19 cellular contexts compared by ENCODE assay signal in the genomic region with DNA sequence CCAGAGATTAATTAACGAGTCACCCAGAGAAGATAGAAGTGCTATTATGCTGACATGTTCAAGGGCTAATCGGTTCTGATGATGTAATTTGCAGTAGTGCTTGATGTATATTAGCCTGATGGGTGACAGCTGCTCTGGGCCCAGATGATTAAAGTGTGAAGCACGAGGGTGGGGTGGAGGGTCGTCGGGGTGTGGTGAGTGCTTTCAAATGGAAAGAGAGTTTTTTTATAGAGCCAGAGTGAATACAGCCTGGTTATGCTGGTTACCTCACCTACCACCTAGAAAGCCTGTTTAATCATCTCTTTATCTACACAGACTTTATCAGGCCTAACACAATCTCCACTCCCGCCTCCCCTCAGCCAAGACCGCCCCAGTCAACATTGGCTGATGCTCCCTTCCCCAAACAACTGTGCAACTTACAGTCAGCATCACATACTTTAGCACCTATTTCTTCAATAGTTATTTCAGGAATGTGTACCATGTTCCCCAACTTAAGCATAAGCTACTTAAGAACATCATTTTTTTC. TPM values are rescaled to one million over a fixed set of nuclear protein-coding genes. Genes with fewer than 3 reads are reported as not detected.
A peak's percentile ranks its signal among the peaks of the same experiment; 100 is the strongest.
DNase-seq lines count a peak whose midpoint lies in the region; ATAC-seq and TF ChIP-seq lines count a peak whose summit lies in the region.
"Had no signal": no experiment of that assay in that cellular context is flagged by ENCODE, and none has a peak within 500 bp of the region (broad histone marks: within the 10 kb centered on the region; RNA-seq: fewer than 3 reads in every experiment).

No MANE protein-coding gene starts in this region.

- H2AK5ac ChIP-seq in H9 (ENCODE audit: insufficient read length, low read length): no peak overlapping the region

- no TSS peak for BruUV-seq in HCT116 (replicated peaks; lab: Mats Ljungman, UMichigan)

- RAD21 ChIA-PET in HCT116 (lab: Charles Lee; ENCODE audit: low non-redundant PET in 1 of 2, low total read pairs in 2 of 2, uncharacterized antibody in 2 of 2, unreplicated experiment in 2 of 2): no interaction called here

- peaks cover 4% of the 10 kb centered on the region for H3F3A ChIP-seq in neural cell (ENCODE audit: insufficient read depth, low read length, poor library complexity, severe bottlenecking)

- POLR2A ChIA-PET in HCT116 (lab: Charles Lee): interaction anchor here (1.0 kb wide), 1 partner anchor 8 kb away, joined by 3 read pairs; no protein-coding TSS in a partner anchor

- H2BK120ac ChIP-seq in H9 (ENCODE audit: low read depth, low read length, poor library complexity, severe bottlenecking): no peak overlapping the region

- H3K27me3 ChIP-seq in HCT116 (ENCODE audit: insufficient read depth, low read length) (no peaks in the 10 kb centered on the region), neural cell (ENCODE audit: insufficient read depth, low read depth, low read length) (no peaks in the 10 kb centered on the region), H9 (ENCODE audit: insufficient read depth, low read length) (no peaks in the 10 kb centered on the region)
- H3K27me3 ChIP-seq: tibial nerve had no signal

- H4K20me1 ChIP-seq in HCT116 (ENCODE audit: insufficient read depth): no peaks in the 10 kb centered on the region
- no peaks in the 10 kb centered on the region for H4K20me1 ChIP-seq in neural cell (ENCODE audit: insufficient read depth)
- no peaks in the 10 kb centered on the region for H4K20me1 ChIP-seq in H9 (ENCODE audit: control insufficient read depth, insufficient read depth, insufficient read length)

- H4K8ac ChIP-seq in H9 (replicated peaks; ENCODE audit: insufficient read length, low read depth, low read length): no peak overlapping the region

- H3K14ac ChIP-seq in H9 (ENCODE audit: insufficient read depth, low read length): no peak overlapping the region

- H3K27ac ChIP-seq in HCT116 (ENCODE audit: low read depth, low read length): no peak overlapping the region
- H3K27ac ChIP-seq in neural cell (ENCODE audit: low read length): peak overlapping the region; percentile 77
- no peak overlapping the region for H3K27ac ChIP-seq in H9 (ENCODE audit: insufficient read length, low read depth, low read length)
- H3K27ac ChIP-seq: lower lobe of right lung, parathyroid adenoma, tibial nerve had no signal

- H3K23ac ChIP-seq in H9 (ENCODE audit: insufficient read length, low read depth, low read length): no peak overlapping the region

- no peak overlapping the region for H2BK20ac ChIP-seq in H9 (ENCODE audit: low read depth, low read length, poor library complexity, severe bottlenecking)

- no peaks in the 10 kb centered on the region for H3K9me2 ChIP-seq in HCT116 (ENCODE audit: insufficient read depth)
- H3K9me2 ChIP-seq in neural cell (ENCODE audit: insufficient read depth, low read length): no peaks in the 10 kb centered on the region

- H3K4me3 ChIP-seq in HCT116 (replicated peaks in 1 of 2; ENCODE audit: low read depth in 1 of 2, low read length in 2 of 2) (no peak overlapping the region), neural cell (ENCODE audit: low read length) (no peak overlapping the region)
- H3K4me3 ChIP-seq: lower lobe of right lung, tibial nerve had no signal

- WGBS in H9 (ENCODE audit: extremely low coverage, insufficient read length, low lambda C conversion rate): no CpG with 5 or more reads among the region's 7 CpGs

- H3K9me3 ChIP-seq in HCT116 (ENCODE audit: control insufficient read depth in 1 of 2, insufficient read depth in 1 of 2, low read depth in 1 of 2, low read length in 2 of 2) (no peaks in the 10 kb centered on the region), neural cell (ENCODE audit: low read length) (no peaks in the 10 kb centered on the region), H9 (ENCODE audit: control insufficient read depth, low read depth, low read length) (no peaks in the 10 kb centered on the region)
- H3K9me3 ChIP-seq: lower lobe of right lung, tibial nerve had no signal

- H3K9ac ChIP-seq in HCT116 (ENCODE audit: low read length): no peak overlapping the region
- no peak overlapping the region for H3K9ac ChIP-seq in neural cell (ENCODE audit: low read length)
- H3K9ac ChIP-seq in H9 (ENCODE audit: extremely low read depth, insufficient read length, low read length): no peak overlapping the region
- H3K9ac ChIP-seq: parathyroid adenoma had no signal

- H3K4me3 Mint-ChIP-seq in H9: no peak overlapping the region
- H3K4me3 Mint-ChIP-seq: activated CD4-positive, alpha-beta T cell treated with anti-CD3 and anti-CD28 coated beads, Interleukin-2, amount 10 ng/mL, durations not matched to agents 7 days and 5 days; central memory CD8-positive, alpha-beta T cell; naive thymus-derived CD4-positive, alpha-beta T cell had no signal

- H3K79me2 ChIP-seq in HCT116 (ENCODE audit: insufficient read depth, low read length): no peaks in the 10 kb centered on the region
- H3K79me2 ChIP-seq in neural cell (replicated peaks; ENCODE audit: insufficient read depth, low read length): no peaks in the 10 kb centered on the region
- H3K79me2 ChIP-seq in H9 (ENCODE audit: insufficient read depth, low read length): no peaks in the 10 kb centered on the region
- H3K79me2 ChIP-seq: parathyroid adenoma had no signal

- CTCF ChIA-PET in HCT116 (lab: Charles Lee): no interaction called here

- intact Hi-C loops in HCT116 (cut with micrococcal nuclease): no loop called here

- no peak overlapping the region for H3K18ac ChIP-seq in H9 (ENCODE audit: insufficient read length, low read depth, low read length)

- H3K4me2 ChIP-seq in HCT116 (ENCODE audit: low read length) (no peak overlapping the region), neural cell (ENCODE audit: low read length) (no peak overlapping the region), H9 (ENCODE audit: insufficient read depth, insufficient read length, low read length) (no peak overlapping the region)

- H3K4me1 ChIP-seq in HCT116 (ENCODE audit: control insufficient read depth in 1 of 2, insufficient read depth in 2 of 2, low read length in 2 of 2) (0 out of 4 replicates have a peak, but pooled peaks cover 0 to 6% of the 10 kb centered on the region in 2 experiments), H9 (ENCODE audit: insufficient read depth, low read length) (no peaks in the 10 kb centered on the region; the same call in 1 of the 2 replicates)
- H3K4me1 ChIP-seq: lower lobe of right lung, parathyroid adenoma, tibial nerve had no signal

- no peak for TF ChIP-seq EP300 in neural cell (conservative IDR thresholded peaks at IDR 0.05; ENCODE audit: poor library complexity, severe bottlenecking)

- no peak overlapping the region for H2BK5ac ChIP-seq in H9 (ENCODE audit: insufficient read length, low read length)

- H3K36me3 ChIP-seq in HCT116 (ENCODE audit: control insufficient read depth in 1 of 2, insufficient read depth in 2 of 2, low read length in 2 of 2) (no peaks in the 10 kb centered on the region), neural cell (ENCODE audit: insufficient read depth, low read length) (no peaks in the 10 kb centered on the region)
- H3K36me3 ChIP-seq: lower lobe of right lung, tibial nerve had no signal

- ATAC-seq in HCT116 (no peak), GM19351 (IDR thresholded peaks at IDR 0.05; ENCODE audit: unreplicated experiment) (no peak)
- ATAC-seq: esophagus mucosa; naive thymus-derived CD4-positive, alpha-beta T cell; stimulated activated naive CD8-positive, alpha-beta T cell treated with anti-CD3 and anti-CD28 coated beads, Interleukin-15, Interleukin-2, amounts not matched to agents 100 U/mL and 50 U/mL, for 24 hours had no signal

- peak overlapping the region in 1 of 3 experiments; percentile 77; a peak in 3 of 7 replicates for H3K27ac Mint-ChIP-seq in H9
- H3K27ac Mint-ChIP-seq: activated CD4-positive, alpha-beta T cell treated with anti-CD3 and anti-CD28 coated beads, Interleukin-2, amount 10 ng/mL, durations not matched to agents 7 days and 5 days; naive thymus-derived CD4-positive, alpha-beta T cell had no signal

- H3K56ac ChIP-seq in H9 (ENCODE audit: insufficient read length, low read depth, low read length): no peak overlapping the region

- H2BK15ac ChIP-seq in H9 (ENCODE audit: low read depth, low read length): no peak overlapping the region

- no peak for TF ChIP-seq CTCF in HCT116 (IDR thresholded peaks at IDR 0.05 in 2 of 3, conservative IDR thresholded peaks at IDR 0.05 in 1 of 3; ENCODE audit: borderline replicate concordance in 1 of 3, insufficient read depth in 1 of 3, low read depth in 2 of 3, low read length in 2 of 3)
- no peak for TF ChIP-seq CTCF in neural cell (IDR thresholded peaks at IDR 0.05; ENCODE audit: poor library complexity, severe bottlenecking)
- no peak for TF ChIP-seq CTCF in H9 (conservative IDR thresholded peaks at IDR 0.05)

- H3K36me3 Mint-ChIP-seq in H9 (ENCODE audit: insufficient read depth in 1 of 3, low read depth in 3 of 3): no peaks in the 10 kb centered on the region
- H3K36me3 Mint-ChIP-seq: naive thymus-derived CD4-positive, alpha-beta T cell had no signal

- no peak overlapping the region for H3T11ph ChIP-seq in H9 (ENCODE audit: low read length)

- H3K4me1 Mint-ChIP-seq in H9: peaks cover 14 to 18% of the 10 kb centered on the region in 2 experiments
- H3K4me1 Mint-ChIP-seq: activated CD4-positive, alpha-beta T cell treated with anti-CD3 and anti-CD28 coated beads, Interleukin-2, amount 10 ng/mL, durations not matched to agents 7 days and 5 days; central memory CD8-positive, alpha-beta T cell had no signal

- DNase-seq in HCT116 (ENCODE audit: low read depth, low spot score) (no peak), NCI-H226 (peak; percentile 71), erythroblast (lab: John Stamatoyannopoulos, UW) (peak; percentile 76 to 80), GM19240 (ENCODE audit: insufficient read length, low spot score) (no peak), H9 (no peak)
- DNase-seq: activated CD4-positive, alpha-beta T cell treated with anti-CD3 and anti-CD28 coated beads, Interleukin-2, amount 10 ng/mL, durations not matched to agents 7 days and 5 days; EL; head of caudate nucleus; lower lobe of right lung; naive thymus-derived CD4-positive, alpha-beta T cell; NCI-H1092; stimulated activated CD4-positive, alpha-beta T cell treated with anti-CD3 and anti-CD28 coated beads, Interleukin-1b, Interleukin-23, amount 100 ng/mL, for 48 hours; stimulated activated naive CD8-positive, alpha-beta T cell treated with anti-CD3 and anti-CD28 coated beads, Interleukin-15, Interleukin-2, amounts not matched to agents 100 U/mL and 50 U/mL, for 24 hours had no signal

- TF ChIP-seq RAD21 in HCT116 (IDR thresholded peaks at IDR 0.05; ENCODE audit: low read depth): no peak
- no peak for TF ChIP-seq RAD21 in neural cell (conservative IDR thresholded peaks at IDR 0.05)

- no peak overlapping the region for H4K91ac ChIP-seq in H9 (ENCODE audit: insufficient read length, low read depth, low read length)

- H4K5ac ChIP-seq in H9 (ENCODE audit: insufficient read length, low read depth, low read length): no peak overlapping the region

- TF ChIP-seq POLR2A in HCT116 (IDR thresholded peaks at IDR 0.05; ENCODE audit: borderline replicate concordance, extremely low read depth, insufficient read depth, insufficient read length) (no peak), erythroblast (IDR thresholded peaks at IDR 0.05; ENCODE audit: low read length) (no peak)

- no peak overlapping the region for H2BK12ac ChIP-seq in H9 (ENCODE audit: insufficient read length, low read depth, low read length)

- no peak overlapping the region for H2AFZ ChIP-seq in HCT116 (ENCODE audit: low read depth, low read length, poor library complexity, severe bottlenecking)
- no peak overlapping the region for H2AFZ ChIP-seq in neural cell (ENCODE audit: low read depth, low read length)
- no peak overlapping the region for H2AFZ ChIP-seq in H9 (ENCODE audit: low read length)
- H2AFZ ChIP-seq: parathyroid adenoma had no signal

- no peak overlapping the region for H3K4ac ChIP-seq in H9 (ENCODE audit: low read depth, low read length)

- no peaks in the 10 kb centered on the region for H3K79me1 ChIP-seq in H9 (ENCODE audit: insufficient read depth, low read depth, low read length, poor library complexity, severe bottlenecking)

- no peaks in the 10 kb centered on the region for H3K9me3 Mint-ChIP-seq in H9
- H3K9me3 Mint-ChIP-seq: activated CD4-positive, alpha-beta T cell treated with anti-CD3 and anti-CD28 coated beads, Interleukin-2, amount 10 ng/mL, durations not matched to agents 7 days and 5 days; central memory CD8-positive, alpha-beta T cell; naive thymus-derived CD4-positive, alpha-beta T cell had no signal

- no peaks in the 10 kb centered on the region for H3K23me2 ChIP-seq in H9 (ENCODE audit: insufficient read length, low read depth, low read length, poor library complexity, severe bottlenecking)

- H3K27me3 Mint-ChIP-seq in H9 (ENCODE audit: low read depth): no peaks in the 10 kb centered on the region; the same call in 1 of the 2 replicates
- H3K27me3 Mint-ChIP-seq: central memory CD8-positive, alpha-beta T cell; naive thymus-derived CD4-positive, alpha-beta T cell had no signal

RNA-seq across cellular contexts. Expression of a gene that starts 11.5 kb away (rescaled TPM):
- total RNA-seq in HCT116 (2021; ENCODE audit: unreplicated experiment): 74.7 TPM
- polyA plus RNA-seq in HCT116 (2012): 55.0 and 72.1 TPM in 2 replicates
- 8.4 and 9.4 TPM in 2 replicates for polyA plus RNA-seq in neural cell
- 9.7 and 10.2 TPM in 2 replicates for polyA minus RNA-seq in neural cell
- total RNA-seq in H9 (2021): 10.8 and 11.3 TPM in 2 replicates

RNA-seq across cellular contexts. Expression of a gene that starts 37.5 kb away (rescaled TPM):
- total RNA-seq in HCT116 (2021; ENCODE audit: unreplicated experiment) (44.2 TPM), H9 (2021) (18.4 and 21.0 TPM in 2 replicates)
- 9.4 and 13.3 TPM in 2 replicates for polyA plus RNA-seq in HCT116 (2012)
- 19.7 and 23.7 TPM in 2 replicates for polyA plus RNA-seq in neural cell
- 58.9 TPM in 2 replicates for polyA minus RNA-seq in neural cell

Comparison
In these comparisons a context has a peak if more than half of its experiments do, and no peak if none do; other contexts are left out.
1. DNase-seq: peak in NCI-H226 (single experiment) and erythroblast (2 of 2); none in HCT116 (single experiment), GM19240 (single experiment) and H9 (single experiment).